ENCODE assay signal across 1 cellular context in the genomic region with DNA sequence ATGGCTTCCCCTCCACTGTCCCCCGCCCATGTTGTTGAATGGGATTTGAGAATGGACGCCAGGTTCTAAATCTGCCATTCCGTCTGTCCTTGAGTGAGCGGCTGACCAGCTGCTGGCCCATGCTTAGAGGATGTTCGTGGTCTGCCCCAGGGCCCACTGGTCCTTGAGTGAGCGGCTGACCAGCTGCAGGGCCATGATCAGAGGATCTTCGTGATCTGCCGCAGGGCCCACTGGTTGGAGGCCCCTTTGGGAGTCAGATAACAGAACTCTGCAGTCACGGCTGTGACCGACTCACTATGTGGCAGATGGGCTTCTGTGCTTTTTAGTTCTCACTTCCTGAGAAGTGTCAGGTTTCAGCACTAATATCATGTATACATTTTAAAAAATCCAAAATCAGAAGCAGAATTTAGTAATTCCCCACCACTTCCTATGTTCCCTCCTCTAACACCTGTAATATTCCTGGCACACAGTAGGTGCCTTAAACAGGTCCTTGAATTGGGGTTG.
A peak's percentile ranks its signal among the peaks of the same experiment; 100 is the strongest.
TF ChIP-seq lines count a peak whose summit lies in the region.

No MANE protein-coding gene starts in this region.

TF ChIP-seq in HepG2, 621 proteins besides CTCF, POLR2A, EP300 and RAD21:
- TF ChIP-seq ZKSCAN1 (IDR thresholded peaks at IDR 0.05; ENCODE audit: low read length), result peak; percentile 79; the same call in 1 of the 2 replicates
- TF ChIP-seq ZKSCAN8 (CRISPR knock-in tag; IDR thresholded peaks at IDR 0.05; ENCODE audit: borderline replicate concordance), result no peak
TF ChIP-seq in HepG2: peak in this region for 1.
